ENCODE assay signal across 1 cellular context in genomic region chr4:155441475-155441874, GRCh38.
TF ChIP-seq lines count a peak whose summit lies in the region.

No MANE protein-coding gene starts in this region.

TF ChIP-seq in GM12878, 131 proteins besides CTCF, POLR2A, EP300 and RAD21 (continued from another document):
- no peak for TF ChIP-seq BHLHE40 (IDR thresholded peaks at IDR 0.05; ENCODE audit: borderline replicate concordance in 1 of 2, low read depth in 2 of 2, low read length in 1 of 2)
- TF ChIP-seq USF1 (IDR thresholded peaks at IDR 0.05; ENCODE audit: borderline replicate concordance, extremely low read length, insufficient read depth, low read depth, low read length), result no peak
- no peak for TF ChIP-seq STAT3 (IDR thresholded peaks at IDR 0.05; ENCODE audit: low read depth, low read length)
